ENCODE assay signal across 1 cellular context in genomic region chr5:15992918-15993317, GRCh38.
A peak's percentile ranks its signal among the peaks of the same experiment; 100 is the strongest.
TF ChIP-seq lines count a peak whose summit lies in the region.

No MANE protein-coding gene starts in this region.

TF ChIP-seq in A549, 52 proteins besides CTCF, POLR2A, EP300 and RAD21:
- TF ChIP-seq NPAS2 (CRISPR knock-in tag; IDR thresholded peaks at IDR 0.05; ENCODE audit: borderline replicate concordance) (no peak), ESRRA (IDR thresholded peaks at IDR 0.05; ENCODE audit: borderline replicate concordance, low read length) (no peak), TP53 (CRISPR knock-in tag; IDR thresholded peaks at IDR 0.05) (no peak), HOXB5 (CRISPR knock-in tag; IDR thresholded peaks at IDR 0.05) (no peak), NFE2L2 (conservative IDR thresholded peaks at IDR 0.05; ENCODE audit: low read length) (peak; percentile 86), PHF8 (IDR thresholded peaks at IDR 0.05; ENCODE audit: borderline replicate concordance, low read depth) (no peak), RNF2 (IDR thresholded peaks at IDR 0.05; ENCODE audit: borderline replicate concordance, low read depth) (no peak), KDM1A (IDR thresholded peaks at IDR 0.05; ENCODE audit: low read depth) (no peak), FOSL2 (IDR thresholded peaks at IDR 0.05) (no peak), FOSL2 (CRISPR knock-in tag; IDR thresholded peaks at IDR 0.05) (peak; percentile 54), CBX8 (IDR thresholded peaks at IDR 0.05) (no peak), ELK1 (IDR thresholded peaks at IDR 0.05; ENCODE audit: low read depth, low read length) (no peak), SREBF2 (IDR thresholded peaks at IDR 0.05) (no peak), HDAC2 (IDR thresholded peaks at IDR 0.05) (no peak), CHD2 (IDR thresholded peaks at IDR 0.05; ENCODE audit: low read length, partially characterized antibody) (no peak), FOXS1 (CRISPR knock-in tag; IDR thresholded peaks at IDR 0.05) (no peak), ZSCAN20 (CRISPR knock-in tag; IDR thresholded peaks at IDR 0.05) (no peak), CBX2 (IDR thresholded peaks at IDR 0.05; ENCODE audit: borderline replicate concordance, low read depth) (no peak), MAFK (IDR thresholded peaks at IDR 0.05; ENCODE audit: partially characterized antibody) (peak; percentile 98)
- TF ChIP-seq, protein P1, sequence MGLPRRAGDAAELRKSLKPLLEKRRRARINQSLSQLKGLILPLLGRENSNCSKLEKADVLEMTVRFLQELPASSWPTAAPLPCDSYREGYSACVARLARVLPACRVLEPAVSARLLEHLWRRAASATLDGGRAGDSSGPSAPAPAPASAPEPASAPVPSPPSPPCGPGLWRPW (IDR thresholded peaks at IDR 0.05), result no peak
- TF ChIP-seq, protein P2, sequence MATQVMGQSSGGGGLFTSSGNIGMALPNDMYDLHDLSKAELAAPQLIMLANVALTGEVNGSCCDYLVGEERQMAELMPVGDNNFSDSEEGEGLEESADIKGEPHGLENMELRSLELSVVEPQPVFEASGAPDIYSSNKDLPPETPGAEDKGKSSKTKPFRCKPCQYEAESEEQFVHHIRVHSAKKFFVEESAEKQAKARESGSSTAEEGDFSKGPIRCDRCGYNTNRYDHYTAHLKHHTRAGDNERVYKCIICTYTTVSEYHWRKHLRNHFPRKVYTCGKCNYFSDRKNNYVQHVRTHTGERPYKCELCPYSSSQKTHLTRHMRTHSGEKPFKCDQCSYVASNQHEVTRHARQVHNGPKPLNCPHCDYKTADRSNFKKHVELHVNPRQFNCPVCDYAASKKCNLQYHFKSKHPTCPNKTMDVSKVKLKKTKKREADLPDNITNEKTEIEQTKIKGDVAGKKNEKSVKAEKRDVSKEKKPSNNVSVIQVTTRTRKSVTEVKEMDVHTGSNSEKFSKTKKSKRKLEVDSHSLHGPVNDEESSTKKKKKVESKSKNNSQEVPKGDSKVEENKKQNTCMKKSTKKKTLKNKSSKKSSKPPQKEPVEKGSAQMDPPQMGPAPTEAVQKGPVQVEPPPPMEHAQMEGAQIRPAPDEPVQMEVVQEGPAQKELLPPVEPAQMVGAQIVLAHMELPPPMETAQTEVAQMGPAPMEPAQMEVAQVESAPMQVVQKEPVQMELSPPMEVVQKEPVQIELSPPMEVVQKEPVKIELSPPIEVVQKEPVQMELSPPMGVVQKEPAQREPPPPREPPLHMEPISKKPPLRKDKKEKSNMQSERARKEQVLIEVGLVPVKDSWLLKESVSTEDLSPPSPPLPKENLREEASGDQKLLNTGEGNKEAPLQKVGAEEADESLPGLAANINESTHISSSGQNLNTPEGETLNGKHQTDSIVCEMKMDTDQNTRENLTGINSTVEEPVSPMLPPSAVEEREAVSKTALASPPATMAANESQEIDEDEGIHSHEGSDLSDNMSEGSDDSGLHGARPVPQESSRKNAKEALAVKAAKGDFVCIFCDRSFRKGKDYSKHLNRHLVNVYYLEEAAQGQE (IDR thresholded peaks at IDR 0.05), result no peak
- TF ChIP-seq, protein P3, sequence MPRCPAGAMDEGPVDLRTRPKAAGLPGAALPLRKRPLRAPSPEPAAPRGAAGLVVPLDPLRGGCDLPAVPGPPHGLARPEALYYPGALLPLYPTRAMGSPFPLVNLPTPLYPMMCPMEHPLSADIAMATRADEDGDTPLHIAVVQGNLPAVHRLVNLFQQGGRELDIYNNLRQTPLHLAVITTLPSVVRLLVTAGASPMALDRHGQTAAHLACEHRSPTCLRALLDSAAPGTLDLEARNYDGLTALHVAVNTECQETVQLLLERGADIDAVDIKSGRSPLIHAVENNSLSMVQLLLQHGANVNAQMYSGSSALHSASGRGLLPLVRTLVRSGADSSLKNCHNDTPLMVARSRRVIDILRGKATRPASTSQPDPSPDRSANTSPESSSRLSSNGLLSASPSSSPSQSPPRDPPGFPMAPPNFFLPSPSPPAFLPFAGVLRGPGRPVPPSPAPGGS (IDR thresholded peaks at IDR 0.05), result no peak
